In the genomic region with DNA sequence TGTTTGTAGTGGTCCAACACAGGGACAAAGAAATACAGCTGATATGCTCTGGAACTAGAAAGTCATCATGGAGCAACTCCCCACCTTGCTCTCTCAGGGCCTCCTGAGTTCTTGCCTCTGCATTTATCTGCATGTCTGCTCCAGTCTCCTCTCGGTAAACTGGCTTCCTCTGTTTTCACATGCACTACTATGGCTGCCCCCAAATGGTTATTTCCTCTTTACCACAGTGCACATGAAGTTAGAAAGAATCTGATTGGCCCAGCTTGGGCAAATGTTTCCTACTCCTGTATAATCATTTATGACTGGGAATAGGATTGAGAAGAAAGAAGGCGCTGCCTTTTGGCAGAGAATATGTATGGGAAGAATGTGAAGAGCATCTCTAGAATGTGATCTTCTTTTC, we compare ENCODE assay signal across 22 cellular contexts.
"Had no signal": no experiment of that assay in that cellular context is flagged by ENCODE, and none has a peak within 500 bp of the region (broad histone marks: within the 10 kb centered on the region; RNA-seq: fewer than 3 reads in every experiment).

No MANE protein-coding gene starts in this region.

- H3K4me1 ChIP-seq: esophagus squamous epithelium, gastrocnemius medialis, left ventricle myocardium inferior, psoas muscle, right atrium auricular region, tibial artery had no signal

- H3K9me3 Mint-ChIP-seq: activated B cell treated with CpG ODN at 0.5 μM for 24 hours; activated naive CD8-positive, alpha-beta T cell treated with anti-CD3 and anti-CD28 coated beads, Interleukin-2, amount 50 U/mL, for 24 hours; endodermal cell; mesothelial cell of epicardium; stimulated activated naive CD8-positive, alpha-beta T cell treated with anti-CD3 and anti-CD28 coated beads, Interleukin-15, Interleukin-2, amounts not matched to agents 100 ng/mL and 50 ng/mL, for 24 hours; T-helper 2 cell treated with Interferon-gamma antibody and Interleukin-4, amounts not matched to agents 5 μg/mL and 100 μg/mL, for 36 hours had no signal

- H3K36me3 ChIP-seq: esophagus squamous epithelium, gastrocnemius medialis, left ventricle myocardium inferior, right atrium auricular region, tibial artery had no signal

- H3K27me3 Mint-ChIP-seq: activated naive CD8-positive, alpha-beta T cell treated with anti-CD3 and anti-CD28 coated beads, Interleukin-2, amount 50 U/mL, for 24 hours had no signal

- H3K4me3 ChIP-seq: coronary artery, esophagus squamous epithelium, gastrocnemius medialis, left ventricle myocardium inferior, psoas muscle, right atrium auricular region, tibial artery had no signal

- H3K4me3 Mint-ChIP-seq: activated B cell treated with CpG ODN at 0.5 μM for 24 hours; activated CD4-positive, alpha-beta T cell treated with anti-CD3 and anti-CD28 coated beads for 36 hours; activated naive CD8-positive, alpha-beta T cell treated with anti-CD3 and anti-CD28 coated beads, Interleukin-2, amount 50 U/mL, for 24 hours; endodermal cell; mesothelial cell of epicardium; naive thymus-derived CD8-positive, alpha-beta T cell; stimulated activated naive CD8-positive, alpha-beta T cell treated with anti-CD3 and anti-CD28 coated beads, Interleukin-15, Interleukin-2, amounts not matched to agents 100 ng/mL and 50 ng/mL, for 24 hours; T-helper 2 cell treated with Interferon-gamma antibody and Interleukin-4, amounts not matched to agents 5 μg/mL and 100 μg/mL, for 36 hours had no signal

- ATAC-seq: activated CD4-positive, alpha-beta T cell treated with anti-CD3 and anti-CD28 coated beads for 36 hours; activated naive CD8-positive, alpha-beta T cell treated with anti-CD3 and anti-CD28 coated beads, Interleukin-2, amount 50 U/mL, for 24 hours; gastrocnemius medialis; naive thymus-derived CD8-positive, alpha-beta T cell; psoas muscle had no signal

- H3K9me3 ChIP-seq: esophagus squamous epithelium, gastrocnemius medialis, left ventricle myocardium inferior, psoas muscle, right atrium auricular region, tibial artery had no signal

- H3K27me3 ChIP-seq: gastrocnemius medialis, right atrium auricular region had no signal

- H3K27ac ChIP-seq: coronary artery, esophagus squamous epithelium, gastrocnemius medialis, left ventricle myocardium inferior, psoas muscle, right atrium auricular region, tibial artery had no signal

- H3K27ac Mint-ChIP-seq: activated B cell treated with CpG ODN at 0.5 μM for 24 hours; activated CD4-positive, alpha-beta T cell treated with anti-CD3 and anti-CD28 coated beads for 36 hours; activated naive CD8-positive, alpha-beta T cell treated with anti-CD3 and anti-CD28 coated beads, Interleukin-2, amount 50 U/mL, for 24 hours; endodermal cell; mesothelial cell of epicardium; stimulated activated naive CD8-positive, alpha-beta T cell treated with anti-CD3 and anti-CD28 coated beads, Interleukin-15, Interleukin-2, amounts not matched to agents 100 ng/mL and 50 ng/mL, for 24 hours; T-helper 2 cell treated with Interferon-gamma antibody and Interleukin-4, amounts not matched to agents 5 μg/mL and 100 μg/mL, for 36 hours had no signal

- H3K4me1 Mint-ChIP-seq: activated B cell treated with CpG ODN at 0.5 μM for 24 hours; activated CD4-positive, alpha-beta T cell treated with anti-CD3 and anti-CD28 coated beads for 36 hours; activated naive CD8-positive, alpha-beta T cell treated with anti-CD3 and anti-CD28 coated beads, Interleukin-2, amount 50 U/mL, for 24 hours; endodermal cell; mesothelial cell of epicardium had no signal

- DNase-seq: activated B cell treated with CpG ODN at 0.5 μM for 24 hours; activated CD4-positive, alpha-beta T cell treated with anti-CD3 and anti-CD28 coated beads for 36 hours; activated CD4-positive, alpha-beta T cell treated with anti-CD3 and anti-CD28 coated beads, Interleukin-2, amount 50 U/mL, for 48 hours; activated gamma-delta T cell; activated naive CD4-positive, alpha-beta T cell treated with anti-CD3 and anti-CD28 coated beads, Interleukin-2, amount 50 U/mL, for 16 hours; activated naive CD8-positive, alpha-beta T cell treated with anti-CD3 and anti-CD28 coated beads, Interleukin-2, amount 50 U/mL, for 24 hours; activated T-cell treated with anti-CD3 and anti-CD28 coated beads for 4 hours; cerebellar nuclear complex; endodermal cell; esophagus squamous epithelium; gastrocnemius medialis; hippocampal formation; left ventricle myocardium inferior; naive thymus-derived CD8-positive, alpha-beta T cell; psoas muscle; stimulated activated CD4-positive, alpha-beta T cell treated with anti-CD3 and anti-CD28 coated beads, Interleukin-4, amount 100 ng/mL, for 24 hours had no signal
